ENCODE assay signal across 8 cellular contexts in genomic region chr12:96061864-96062453, GRCh38. TPM values are rescaled to one million over a fixed set of nuclear protein-coding genes. Genes with fewer than 3 reads are reported as not detected.
DNase-seq lines count a peak whose midpoint lies in the region; ATAC-seq and TF ChIP-seq lines count a peak whose summit lies in the region.

No MANE protein-coding gene starts in this region.

- ATAC-seq in HG02884 (IDR thresholded peaks at IDR 0.05; ENCODE audit: unreplicated experiment) = peak; percentile 82

- H3K4me1 ChIP-seq in mammary epithelial cell (ENCODE audit: insufficient read depth, low read length) = no peaks in the 10 kb centered on the region

- H3K36me3 ChIP-seq in WERI-Rb-1 (no peaks in the 10 kb centered on the region), mammary epithelial cell (ENCODE audit: insufficient read depth, low read length) (no peaks in the 10 kb centered on the region)

- H4K20me1 ChIP-seq in mammary epithelial cell (ENCODE audit: insufficient read depth, low read length) = no peaks in the 10 kb centered on the region

- H3K4me2 ChIP-seq in mammary epithelial cell (ENCODE audit: insufficient read depth, low read depth, low read length) = no peak overlapping the region

- peak overlapping the region; percentile 51 for H2AFZ ChIP-seq in mammary epithelial cell (ENCODE audit: low read depth, low read length)

- H3K9me3 ChIP-seq in WERI-Rb-1 (ENCODE audit: severe bottlenecking) = no peaks in the 10 kb centered on the region
- H3K9me3 ChIP-seq in mammary epithelial cell (replicated peaks; ENCODE audit: insufficient read depth, low read length) = no peaks in the 10 kb centered on the region

- intact Hi-C loops in mammary epithelial cell (cut with micrococcal nuclease) = loop anchor here (1.0 to 5.0 kb wide), 7 partner anchors 71 to 454 kb away; partner anchors contain the start of gene CDK17

- DNase-seq in SIG-M5 treated with dmso at 0.1 percent for 504 hours (lab: John Stamatoyannopoulos, UW; ENCODE audit: unreplicated experiment) = peak; percentile 93
- no peak for DNase-seq in SIG-M5 (lab: John Stamatoyannopoulos, UW)
- peak; percentile 71 for DNase-seq in NCI-H2107 treated with DMSO at 0.1 percent for 48 hours (lab: John Stamatoyannopoulos, UW; ENCODE audit: unreplicated experiment)
- peak; percentile 78 for DNase-seq in WERI-Rb-1
- peak; percentile 72 for DNase-seq in mammary epithelial cell
- peak; percentile 80 for DNase-seq in kidney glomerular epithelial cell (lab: John Stamatoyannopoulos, UW)
- DNase-seq in stimulated activated CD4-positive, alpha-beta T cell treated with anti-CD3 and anti-CD28 coated beads, Interleukin-2, amount 100 ng/mL, for 48 hours = peak; percentile 71 to 74

- no peaks in the 10 kb centered on the region for H3K79me2 ChIP-seq in mammary epithelial cell (ENCODE audit: insufficient read depth, low read length)

- TF ChIP-seq CTCF in WERI-Rb-1 (IDR thresholded peaks at IDR 0.05; ENCODE audit: low read depth, low read length) (peak; percentile 83), mammary epithelial cell (conservative IDR thresholded peaks at IDR 0.05 in 1 of 2, IDR thresholded peaks at IDR 0.05 in 1 of 2; ENCODE audit: extremely low read depth in 1 of 2, insufficient read depth in 1 of 2, low read depth in 1 of 2, low read length in 2 of 2) (peak; percentile 73 to 84)

- no peak overlapping the region for H3K4me3 ChIP-seq in WERI-Rb-1 (ENCODE audit: low read depth, low read length)
- no peak overlapping the region for H3K4me3 ChIP-seq in mammary epithelial cell (replicated peaks in 1 of 3; ENCODE audit: insufficient read depth in 1 of 3, low read depth in 2 of 3, low read length in 3 of 3)

- H3K27ac ChIP-seq in WERI-Rb-1 (no peak overlapping the region), mammary epithelial cell (ENCODE audit: insufficient read depth, low read depth, low read length) (no peak overlapping the region)

- BruUV-seq in mammary epithelial cell (replicated peaks; lab: Mats Ljungman, UMichigan) = no TSS peak

- in situ Hi-C loops in mammary epithelial cell (cut with MboI; ENCODE audit: low sequenced_read_pairs in 2 of 2) = loop anchor here (5.0 to 25.0 kb wide), 5 partner anchors 150 to 453 kb away; partner anchors contain the start of gene CDK17 (in 1 of the 2)

- no peak overlapping the region for H3K9ac ChIP-seq in mammary epithelial cell (ENCODE audit: insufficient read depth, low read length)

- CTCF ChIA-PET in mammary epithelial cell (lab: Charles Lee; ENCODE audit: low non-redundant PET) = interaction anchor here (0.5 to 0.7 kb wide), 2 partner anchors 152 to 199 kb away, joined by 4 to 5 read pairs; no protein-coding TSS in a partner anchor

- WGBS in mammary epithelial cell (ENCODE audit: low coverage, missing lambda C conversion rate) = 10% methylated on average over 3 of the region's 4 CpGs

- no peaks in the 10 kb centered on the region for H3K27me3 ChIP-seq in WERI-Rb-1 (ENCODE audit: insufficient read depth, low read depth, severe bottlenecking)
- H3K27me3 ChIP-seq in mammary epithelial cell (ENCODE audit: insufficient read depth, low read length) = no peaks in the 10 kb centered on the region

- dilution Hi-C loops in mammary epithelial cell (cut with HindIII; ENCODE audit: low sequenced_read_pairs) = loop anchor here (10.0 to 25.0 kb wide), 2 partner anchors 153 to 450 kb away; no protein-coding TSS in a partner anchor

RNA-seq across cellular contexts. Expression of gene LTA4H, which starts 26.6 kb away (rescaled TPM):
- total RNA-seq in mammary epithelial cell = 100 to 1,000 TPM; 103 to 110 TPM
- polyA plus RNA-seq in mammary epithelial cell = 98.9 TPM
- polyA minus RNA-seq in mammary epithelial cell = 93.9 TPM
